In genomic region chr18:5370332-5370731, GRCh38 we compare ENCODE assay signal across 34 cellular contexts.
DNase-seq lines count a peak whose midpoint lies in the region; ATAC-seq and TF ChIP-seq lines count a peak whose summit lies in the region.
"Had no signal": no experiment of that assay in that cellular context is flagged by ENCODE, and none has a peak within 500 bp of the region (broad histone marks: within the 10 kb centered on the region; RNA-seq: fewer than 3 reads in every experiment).

No MANE protein-coding gene starts in this region.

- no peaks in the 10 kb centered on the region for H3K9me2 ChIP-seq in SK-N-SH

- no peaks in the 10 kb centered on the region for H3F3A ChIP-seq in SK-N-SH (replicated peaks; ENCODE audit: insufficient read depth)

- H3K79me2 ChIP-seq in SK-N-SH (ENCODE audit: insufficient read depth) = no peaks in the 10 kb centered on the region

- H3K9me3 ChIP-seq in SK-N-SH (no peaks in the 10 kb centered on the region), adipocyte (ENCODE audit: control insufficient read depth, low read length) (no peaks in the 10 kb centered on the region), left lung (no peaks in the 10 kb centered on the region)
- H3K9me3 ChIP-seq: MG63, mucosa of descending colon, ovary, suprapubic skin, upper lobe of right lung had no signal

- CTCF ChIA-PET in SK-N-SH (lab: Yijun Ruan, JAX) = no interaction called here

- H3K27me3 ChIP-seq in SK-N-SH (ENCODE audit: insufficient read depth) (no peaks in the 10 kb centered on the region), adipocyte (replicated peaks; ENCODE audit: control insufficient read depth, insufficient read depth, low read length) (no peaks in the 10 kb centered on the region), left lung (peaks cover 0 to 7% of the 10 kb centered on the region in 2 donors)
- H3K27me3 ChIP-seq: MG63, ovary, suprapubic skin had no signal

- TF ChIP-seq RAD21 in SK-N-SH (IDR thresholded peaks at IDR 0.05; ENCODE audit: low read length) = no peak

- POLR2A ChIA-PET in SK-N-SH (lab: Yijun Ruan, JAX) = no interaction called here

- ATAC-seq in SK-N-SH treated with all-trans-retinoic acid at 6 μM for 48 hours (no peak), left lung (no peak)
- ATAC-seq: activated CD4-positive, CD25-positive, alpha-beta regulatory T cell treated with anti-CD3 and anti-CD28 coated beads, Interleukin-2, amount 50 U/mL, for 24 hours; activated naive CD8-positive, alpha-beta T cell treated with anti-CD3 and anti-CD28 coated beads, Interleukin-2, amount 50 U/mL, for 24 hours; activated T-cell treated with anti-CD3 and anti-CD28 coated beads, Interleukin-2, amount 50 U/mL, for 72 hours; mucosa of descending colon; natural killer cell; upper lobe of right lung had no signal

- H3K27ac ChIP-seq in SK-N-SH (ENCODE audit: low read depth in 2 of 2, low read length in 1 of 2) (no peak overlapping the region), left lung (no peak overlapping the region)
- H3K27ac ChIP-seq: KMS-11, ovary, skin epidermis, suprapubic skin, upper lobe of right lung had no signal

- intact Hi-C loops in left lung (cut with DNase I) = no loop called here

- H3K4me2 ChIP-seq in SK-N-SH = no peak overlapping the region
- H3K4me2 ChIP-seq: KMS-11 had no signal

- no peaks in the 10 kb centered on the region for H4K20me1 ChIP-seq in SK-N-SH (ENCODE audit: insufficient read depth)

- H2AFZ ChIP-seq in SK-N-SH (ENCODE audit: low read depth) = no peak overlapping the region

- WGBS in SK-N-SH (ENCODE audit: low lambda C conversion rate) = 0% methylated on average over 1 of the region's 1 CpG

- no peak for TF ChIP-seq CTCF in SK-N-SH (IDR thresholded peaks at IDR 0.05)
- TF ChIP-seq CTCF in fibroblast of mammary gland (conservative IDR thresholded peaks at IDR 0.05; ENCODE audit: control insufficient read depth, insufficient read depth, low read depth, low read length) = no peak
- no peak for TF ChIP-seq CTCF in left lung (IDR thresholded peaks at IDR 0.05)

- no peak overlapping the region for H3K9ac ChIP-seq in SK-N-SH
- no peak overlapping the region for H3K9ac ChIP-seq in adipocyte (ENCODE audit: low read length)
- H3K9ac ChIP-seq: KMS-11 had no signal

- no peak for TF ChIP-seq EP300 in SK-N-SH (IDR thresholded peaks at IDR 0.05; ENCODE audit: borderline replicate concordance in 1 of 2, low read depth in 1 of 2, low read length in 1 of 2)

- H3K4me3 ChIP-seq in SK-N-SH (ENCODE audit: low read depth in 2 of 2, low read length in 1 of 2) (no peak overlapping the region), adipocyte (ENCODE audit: low read length) (no peak overlapping the region), fibroblast of mammary gland (ENCODE audit: control insufficient read depth, low read depth, low read length) (no peak overlapping the region), left lung (no peak overlapping the region)
- H3K4me3 ChIP-seq: lung, MG63, mucosa of descending colon, ovary, skin epidermis, suprapubic skin, upper lobe of right lung had no signal

- DNase-seq in SK-N-SH = no peak
- peak; percentile 30 for DNase-seq in adipocyte (ENCODE audit: low read depth)
- peak; percentile 5 for DNase-seq in fibroblast of mammary gland (ENCODE audit: low read depth)
- peak; percentile 23 for DNase-seq in renal cortical epithelial cell (ENCODE audit: low read depth)
- DNase-seq in left lung = no peak
- no peak for DNase-seq in cerebellar cortex (ENCODE audit: low spot score)
- DNase-seq in OCI-M1 (lab: John Stamatoyannopoulos, UW) = no peak
- DNase-seq: 8988T; activated CD4-positive, alpha-beta T cell treated with anti-CD3 and anti-CD28 coated beads, Interleukin-2, amount 50 U/mL, for 48 hours; activated naive CD8-positive, alpha-beta T cell treated with anti-CD3 and anti-CD28 coated beads, Interleukin-2, amount 50 U/mL, for 24 hours; activated T-cell treated with anti-CD3 and anti-CD28 coated beads, Interleukin-2, amount 50 U/mL, for 72 hours; AML-193; CD4-positive, CD25-positive, alpha-beta regulatory T cell; DND-41; GF-D8; glutamatergic neuron; islet precursor cell; MG63; mucosa of descending colon; natural killer cell; NCI-H1417; NCI-H2029 treated with DMSO at 0.1 percent for 48 hours; NCI-H2227 treated with DMSO at 0.1 percent for 48 hours; NCI-H526; ovary; stimulated activated naive CD4-positive, alpha-beta T cell; T-helper 2 cell; upper lobe of right lung had no signal

- H3K36me3 ChIP-seq in SK-N-SH (replicated peaks in 1 of 2; ENCODE audit: control insufficient read depth in 1 of 2, insufficient read depth in 2 of 2, low read length in 1 of 2) = no peaks in the 10 kb centered on the region
- H3K36me3 ChIP-seq in adipocyte (ENCODE audit: control insufficient read depth, insufficient read depth, low read length, severe bottlenecking) = no peaks in the 10 kb centered on the region
- H3K36me3 ChIP-seq in left lung = no peaks in the 10 kb centered on the region
- H3K36me3 ChIP-seq: MG63, ovary, suprapubic skin, upper lobe of right lung had no signal

- no peaks in the 10 kb centered on the region for H3K4me1 ChIP-seq in SK-N-SH (ENCODE audit: control insufficient read depth in 1 of 2, insufficient read depth in 2 of 2, low read depth in 1 of 2, low read length in 1 of 2)
- H3K4me1 ChIP-seq in adipocyte (ENCODE audit: control insufficient read depth, insufficient read depth, low read length) = no peaks in the 10 kb centered on the region
- no peaks in the 10 kb centered on the region for H3K4me1 ChIP-seq in left lung
- H3K4me1 ChIP-seq: suprapubic skin, upper lobe of right lung had no signal

TF ChIP-seq in SK-N-SH, 30 proteins besides CTCF, POLR2A, EP300 and RAD21 (continues in another document):
- TF ChIP-seq EZH2phosphoT487 (IDR thresholded peaks at IDR 0.05; ENCODE audit: borderline replicate concordance, low read depth) = no peak
- TF ChIP-seq SMC3 (IDR thresholded peaks at IDR 0.05; ENCODE audit: low read depth, low read length) = no peak
- TF ChIP-seq TCF12 (IDR thresholded peaks at IDR 0.05) = no peak
- no peak for TF ChIP-seq USF1 (IDR thresholded peaks at IDR 0.05; ENCODE audit: borderline replicate concordance, low read depth)
- no peak for TF ChIP-seq FOSL2 (IDR thresholded peaks at IDR 0.05; ENCODE audit: borderline replicate concordance, low read depth)
- TF ChIP-seq NFIC (IDR thresholded peaks at IDR 0.05; ENCODE audit: borderline replicate concordance) = no peak

TF ChIP-seq in SK-N-SH treated with all-trans-retinoic acid at 6 μM for 48 hours, 23 proteins besides CTCF, POLR2A, EP300 and RAD21:
- no peak for TF ChIP-seq CREB5 (CRISPR knock-in tag; IDR thresholded peaks at IDR 0.05; ENCODE audit: low read depth)
- no peak for TF ChIP-seq TCF4 (CRISPR knock-in tag; IDR thresholded peaks at IDR 0.05; ENCODE audit: borderline replicate concordance)
- no peak for TF ChIP-seq CSDC2 (CRISPR knock-in tag; IDR thresholded peaks at IDR 0.05)
- TF ChIP-seq SNAI2 (CRISPR knock-in tag; IDR thresholded peaks at IDR 0.05) = no peak
- no peak for TF ChIP-seq RARB (CRISPR knock-in tag; IDR thresholded peaks at IDR 0.05)
- TF ChIP-seq PPARA (CRISPR knock-in tag; IDR thresholded peaks at IDR 0.05; ENCODE audit: borderline replicate concordance) = no peak
- no peak for TF ChIP-seq GLIS3 (CRISPR knock-in tag; IDR thresholded peaks at IDR 0.05)
- TF ChIP-seq ZNF70 (CRISPR knock-in tag; IDR thresholded peaks at IDR 0.05) = no peak
- no peak for TF ChIP-seq POU6F1 (CRISPR knock-in tag; IDR thresholded peaks at IDR 0.05; ENCODE audit: borderline replicate concordance, low read depth)

Comparison
In these comparisons a context has a peak if more than half of its experiments do, and no peak if none do; other contexts are left out.
1. DNase-seq: peak in adipocyte (single experiment), fibroblast of mammary gland (single experiment) and renal cortical epithelial cell (single experiment); none in SK-N-SH (single experiment), left lung (0 of 2), cerebellar cortex (single experiment) and OCI-M1 (single experiment).